In genomic region chr15:78755895-78756591, GRCh38 we compare ENCODE assay signal across 8 cellular contexts. TPM values are rescaled to one million over a fixed set of nuclear protein-coding genes. Genes with fewer than 3 reads are reported as not detected.
DNase-seq lines count a peak whose midpoint lies in the region; ATAC-seq, FAIRE-seq and TF ChIP-seq lines count a peak whose summit lies in the region.
"Not testable (repeated sequence)": the region's sequence is repeated elsewhere in the genome, so short reads cannot be mapped to it uniquely, and the experiment has no call there.

No MANE protein-coding gene starts in this region.

- 31% methylated on average over 13 of the region's 13 CpGs for WGBS in right cardiac atrium
- 20 to 38% (median 20%) methylated on average over 13 of the region's 13 CpGs for WGBS in ovary, 3 donors

- DNase-seq in EL (peak; percentile 78), HCEC 1CT (peak; percentile 41), NCI-H2196 (lab: John Stamatoyannopoulos, UW; ENCODE audit: unreplicated experiment) (peak; percentile 13), cardiac fibroblast (ENCODE audit: low read depth in 2 of 2) (peak; percentile 72 to 83), right cardiac atrium (peak; percentile 71 to 81 (median 78)), ovary (peak in 3 of 5 donors; percentile 49 to 71 (median 52)), urothelium cell line (ENCODE audit: low spot score) (peak; percentile 27)
- DNase-seq in activated CD4-positive, alpha-beta T cell treated with anti-CD3 and anti-CD28 coated beads for 48 hours = peak; percentile 62

- H3K27ac ChIP-seq in right cardiac atrium (ENCODE audit: low read length) = peak overlapping the region; percentile 31
- H3K27ac ChIP-seq in ovary = not testable (repeated sequence)

- not testable (repeated sequence) for H3K4me3 ChIP-seq in cardiac fibroblast (replicated peaks in 1 of 2; ENCODE audit: low read depth in 2 of 2, low read length in 2 of 2); right cardiac atrium (ENCODE audit: low read length); ovary

- peak; percentile 32 to 50 for ATAC-seq in right cardiac atrium

- not testable (repeated sequence) for TF ChIP-seq EP300 in ovary (IDR thresholded peaks at IDR 0.05)

- H3K9me3 ChIP-seq in right cardiac atrium (ENCODE audit: control insufficient read depth, low read length); ovary: not testable (repeated sequence)

- FAIRE-seq in urothelium cell line (lab: Jason Lieb, UNC) = peak; percentile 53

- H3K4me1 ChIP-seq in right cardiac atrium (ENCODE audit: control insufficient read depth, insufficient read depth, low read length) (peaks cover 20% of the 10 kb centered on the region), ovary (ENCODE audit: insufficient read depth) (peaks cover 17% of the 10 kb centered on the region)

- H3K36me3 ChIP-seq in ovary = not testable (repeated sequence)

- TF ChIP-seq CTCF in cardiac fibroblast (IDR thresholded peaks at IDR 0.05; ENCODE audit: low read depth, low read length) (peak; percentile 26), ovary (IDR thresholded peaks at IDR 0.05) (peak in 1 of 3 donors; percentile 10)

- TF ChIP-seq POLR2A in ovary (IDR thresholded peaks at IDR 0.05) = not testable (repeated sequence)

- intact Hi-C loops in right cardiac atrium (cut with DNase I) = not testable (repeated sequence)
- intact Hi-C loops in ovary (cut with DNase I) = loop anchor here in 2 of 4 donors (10.0 kb wide), 2 partner anchors 119 to 429 kb away; partner anchors contain the start of gene MORF4L1 (in 1 of the 2)

- not testable (repeated sequence) for H3K27me3 ChIP-seq in right cardiac atrium (ENCODE audit: control insufficient read depth, insufficient read depth); ovary

RNA-seq across cellular contexts. Expression of gene ADAMTS7, which starts 55.2 kb away (rescaled TPM):
- total RNA-seq in right cardiac atrium (10 to 100 TPM; 38.8 to 85.9 (median 82.0) TPM), ovary (10 to 100 TPM in 3 of 7 donors, 1 to 10 TPM in 4; 3.5 to 16.5 (median 8.8) TPM)
- polyA plus RNA-seq in right cardiac atrium (40.3 TPM), ovary (1 to 10 TPM; 2.1 to 7.6 TPM)

Comparison
In these comparisons a context has a peak if more than half of its experiments do, and no peak if none do; other contexts are left out.
1. DNase-seq: peak in every context shown above with its lines; median percentile 78 in EL; 78 in right cardiac atrium; 78 in cardiac fibroblast; 62 in activated CD4-positive, alpha-beta T cell treated with anti-CD3 and anti-CD28 coated beads for 48 hours; 52 in ovary; 41 in HCEC 1CT; 27 in urothelium cell line; 13 in NCI-H2196.